In genomic region chr3:58098531-58098930, GRCh38 we compare ENCODE assay signal across 13 cellular contexts.
DNase-seq lines count a peak whose midpoint lies in the region; TF ChIP-seq lines count a peak whose summit lies in the region.
"Had no signal": no experiment of that assay in that cellular context is flagged by ENCODE, and none has a peak within 500 bp of the region (broad histone marks: within the 10 kb centered on the region; RNA-seq: fewer than 3 reads in every experiment).

No MANE protein-coding gene starts in this region.

- no peak overlapping the region for H4K8ac ChIP-seq in trophoblast cell (ENCODE audit: low read depth, low read length)

- H3K4me1 Mint-ChIP-seq in Caco-2 (ENCODE audit: low read depth, unreplicated experiment) (peaks cover 21% of the 10 kb centered on the region), IgD-negative memory B cell (peaks cover 0 to 2% (median 0%) of the 10 kb centered on the region in 3 donors), endothelial cell (ENCODE audit: unreplicated experiment) (peaks cover 12% of the 10 kb centered on the region), type B pancreatic cell (ENCODE audit: unreplicated experiment) (peaks cover 9% of the 10 kb centered on the region)

- no peak overlapping the region for H2AFZ ChIP-seq in trophoblast cell (ENCODE audit: insufficient read depth, low read length, poor library complexity)
- H2AFZ ChIP-seq: GM23248 had no signal

- no peak overlapping the region for H2BK5ac ChIP-seq in trophoblast cell (ENCODE audit: low read depth, low read length, poor library complexity)

- H3K4me2 ChIP-seq in trophoblast cell (ENCODE audit: low read length): no peak overlapping the region

- no peak overlapping the region for H3K9ac ChIP-seq in trophoblast cell (ENCODE audit: low read length)
- H3K9ac ChIP-seq: GM23248 had no signal

- H3K23ac ChIP-seq in trophoblast cell (ENCODE audit: low read length): no peak overlapping the region

- no peak overlapping the region for H4K91ac ChIP-seq in trophoblast cell (ENCODE audit: low read depth, low read length)

- H3K36me3 ChIP-seq in Caco-2 (ENCODE audit: control insufficient read depth, insufficient read depth, low read length) (peaks cover 12% of the 10 kb centered on the region), trophoblast cell (ENCODE audit: control insufficient read depth in 1 of 2, insufficient read depth in 2 of 2, low read length in 2 of 2) (peaks cover 49 to 63% of the 10 kb centered on the region in 2 experiments), esophagus squamous epithelium (peaks cover 0 to 89% (median 9%) of the 10 kb centered on the region in 3 donors)

- TF ChIP-seq POLR2A in esophagus squamous epithelium (IDR thresholded peaks at IDR 0.05): no peak

- H2BK12ac ChIP-seq in trophoblast cell (ENCODE audit: low read length): no peak overlapping the region

- TF ChIP-seq CTCF in Caco-2 (IDR thresholded peaks at IDR 0.05; ENCODE audit: insufficient read depth in 1 of 2, low read depth in 1 of 2, low read length in 1 of 2, severe bottlenecking in 1 of 2, unreplicated experiment in 1 of 2) (no peak), endothelial cell (IDR thresholded peaks at IDR 0.05; ENCODE audit: unreplicated experiment) (no peak), type B pancreatic cell (conservative IDR thresholded peaks at IDR 0.05) (no peak), esophagus squamous epithelium (IDR thresholded peaks at IDR 0.05) (no peak)

- DNase-seq in Caco-2 (no peak), endothelial cell (ENCODE audit: low spot score) (no peak), type B pancreatic cell (ENCODE audit: extremely low spot score, unreplicated experiment) (no peak), trophoblast cell (no peak), mesenteric fat pad (ENCODE audit: low spot score) (no peak), esophagus squamous epithelium (lab: John Stamatoyannopoulos, UW) (no peak)
- DNase-seq: C1 segment of cervical spinal cord; CD4-positive, alpha-beta T cell; DND-41; GF-D8; GM23248 had no signal

- H3K27ac Mint-ChIP-seq in Caco-2 (ENCODE audit: unreplicated experiment): peak overlapping the region; percentile 67
- H3K27ac Mint-ChIP-seq in IgD-negative memory B cell: peak overlapping the region in 2 of 3 donors; percentile 19 to 67
- H3K27ac Mint-ChIP-seq in endothelial cell (ENCODE audit: unreplicated experiment): peak overlapping the region; percentile 84
- H3K27ac Mint-ChIP-seq in type B pancreatic cell: peak overlapping the region; percentile 65
- H3K27ac Mint-ChIP-seq: B cell; CD4-positive, alpha-beta T cell had no signal

- H3K9me3 Mint-ChIP-seq in Caco-2 (ENCODE audit: unreplicated experiment): no peaks in the 10 kb centered on the region
- no peaks in the 10 kb centered on the region for H3K9me3 Mint-ChIP-seq in IgD-negative memory B cell
- no peaks in the 10 kb centered on the region for H3K9me3 Mint-ChIP-seq in endothelial cell (ENCODE audit: unreplicated experiment)
- H3K9me3 Mint-ChIP-seq in type B pancreatic cell: no peaks in the 10 kb centered on the region
- H3K9me3 Mint-ChIP-seq: CD4-positive, alpha-beta T cell had no signal

- H3K36me3 Mint-ChIP-seq in Caco-2 (ENCODE audit: insufficient read depth, unreplicated experiment) (peaks cover 93% of the 10 kb centered on the region), IgD-negative memory B cell (peaks cover 15% of the 10 kb centered on the region), endothelial cell (ENCODE audit: low read depth, unreplicated experiment) (peaks cover 45% of the 10 kb centered on the region), type B pancreatic cell (peaks cover 41% of the 10 kb centered on the region)

- H3K4me1 ChIP-seq in Caco-2 (peaks cover 21% of the 10 kb centered on the region; the same call in 1 of the 2 replicates), trophoblast cell (ENCODE audit: control insufficient read depth in 1 of 2, insufficient read depth in 2 of 2, low read length in 2 of 2) (peaks cover 2 to 3% of the 10 kb centered on the region in 2 experiments), esophagus squamous epithelium (peaks cover 4 to 28% (median 5%) of the 10 kb centered on the region in 3 donors)

- H3K79me2 ChIP-seq in trophoblast cell (ENCODE audit: control insufficient read depth, insufficient read depth, low read length, poor library complexity): no peaks in the 10 kb centered on the region

- H2AK5ac ChIP-seq in trophoblast cell (ENCODE audit: low read length): no peak overlapping the region

- H3K4me3 ChIP-seq in Caco-2 (ENCODE audit: low read depth, low read length) (no peak overlapping the region), trophoblast cell (ENCODE audit: low read depth, low read length) (no peak overlapping the region), esophagus squamous epithelium (no peak overlapping the region)
- H3K4me3 ChIP-seq: GM23248 had no signal

- no peak overlapping the region for H3K14ac ChIP-seq in trophoblast cell (ENCODE audit: low read length)

- H3K18ac ChIP-seq in trophoblast cell (ENCODE audit: low read length): no peak overlapping the region

- no peak overlapping the region for H4K12ac ChIP-seq in trophoblast cell (ENCODE audit: low read depth, low read length)

- H3K4ac ChIP-seq in trophoblast cell (ENCODE audit: low read depth, low read length): no peak overlapping the region

- BruUV-seq in Caco-2 (replicated peaks; lab: Mats Ljungman, UMichigan): no TSS peak

- H3K27me3 ChIP-seq in Caco-2 (replicated peaks; ENCODE audit: control insufficient read depth, insufficient read depth, low read length) (no peaks in the 10 kb centered on the region), trophoblast cell (ENCODE audit: insufficient read depth, low read length) (no peaks in the 10 kb centered on the region), esophagus squamous epithelium (no peaks in the 10 kb centered on the region)

- no peak overlapping the region for H3K4me3 Mint-ChIP-seq in Caco-2 (ENCODE audit: unreplicated experiment)
- no peak overlapping the region for H3K4me3 Mint-ChIP-seq in IgD-negative memory B cell
- H3K4me3 Mint-ChIP-seq in endothelial cell (ENCODE audit: unreplicated experiment): peak overlapping the region; percentile 71
- H3K4me3 Mint-ChIP-seq in type B pancreatic cell: no peak overlapping the region
- H3K4me3 Mint-ChIP-seq: B cell; CD4-positive, alpha-beta T cell had no signal

- WGBS in trophoblast cell (ENCODE audit: extremely low coverage, insufficient coverage, insufficient read length): no CpG with 5 or more reads among the region's 8 CpGs
- 87 to 96% methylated on average over 3 to 7 of the region's 8 CpGs for WGBS in esophagus squamous epithelium, 2 donors

- H3K27ac ChIP-seq in trophoblast cell (ENCODE audit: low read depth, low read length): no peak overlapping the region
- no peak overlapping the region for H3K27ac ChIP-seq in esophagus squamous epithelium
- H3K27ac ChIP-seq: GM23248 had no signal

- CTCF ChIA-PET in Caco-2 (lab: Charles Lee): no interaction called here

- H3K79me1 ChIP-seq in trophoblast cell (ENCODE audit: low read length): peaks cover 2% of the 10 kb centered on the region

- H2BK120ac ChIP-seq in trophoblast cell (ENCODE audit: insufficient read depth, low read length, poor library complexity): no peak overlapping the region

- POLR2A ChIA-PET in Caco-2 (lab: Charles Lee): no interaction called here

- H3K9me3 ChIP-seq in Caco-2 (no peaks in the 10 kb centered on the region), trophoblast cell (ENCODE audit: insufficient read depth, low read depth, low read length) (peaks cover 2% of the 10 kb centered on the region), esophagus squamous epithelium (no peaks in the 10 kb centered on the region)

- H3K27me3 Mint-ChIP-seq in Caco-2 (ENCODE audit: insufficient read depth, unreplicated experiment) (no peaks in the 10 kb centered on the region), IgD-negative memory B cell (no peaks in the 10 kb centered on the region), endothelial cell (ENCODE audit: unreplicated experiment) (peaks cover 3% of the 10 kb centered on the region), type B pancreatic cell (no peaks in the 10 kb centered on the region)
- H3K27me3 Mint-ChIP-seq: B cell; CD4-positive, alpha-beta T cell had no signal

- intact Hi-C loops in Caco-2 (cut with micrococcal nuclease; ENCODE audit: unreplicated experiment) (no loop called here), esophagus squamous epithelium (cut with DNase I) (no loop called here)
